ENCODE assay signal across 8 cellular contexts in the genomic region with DNA sequence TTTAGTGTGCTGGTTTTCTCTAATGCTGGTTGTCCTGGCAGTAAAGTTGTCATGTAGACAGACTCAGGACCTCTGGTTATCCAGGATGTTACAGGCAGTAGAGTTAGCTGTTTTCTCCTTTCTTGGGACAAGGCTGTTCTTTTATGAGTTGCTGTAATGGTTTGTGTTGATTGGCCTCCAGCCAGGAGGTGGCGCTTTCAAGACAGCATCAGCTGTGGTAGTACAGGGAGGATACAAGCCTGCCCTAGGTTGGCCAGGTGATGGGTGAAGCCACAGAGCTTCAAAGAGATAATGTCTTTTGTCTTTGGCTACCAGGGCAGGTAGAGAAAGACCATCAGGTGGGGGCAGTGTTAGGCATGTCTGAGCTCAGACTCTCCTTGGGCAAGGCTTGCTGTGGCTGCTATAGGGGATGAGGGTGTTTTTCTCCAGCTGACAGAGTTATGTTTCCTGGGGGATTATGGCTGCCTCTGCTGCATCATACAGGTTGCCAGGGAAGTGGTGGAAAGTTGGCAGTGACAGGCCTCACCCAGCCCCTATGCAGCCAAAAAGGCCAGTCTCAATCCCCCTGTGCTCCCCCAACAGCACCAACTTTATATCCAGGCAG.
DNase-seq lines count a peak whose midpoint lies in the region; ATAC-seq and TF ChIP-seq lines count a peak whose summit lies in the region.

No MANE protein-coding gene starts in this region.

- H3K4me3 ChIP-seq in NB4 (ENCODE audit: low read depth, low read length) = no peak overlapping the region

- peak; percentile 71 for ATAC-seq in GM18502 (IDR thresholded peaks at IDR 0.05; ENCODE audit: poor library complexity, unreplicated experiment)
- ATAC-seq in GM19455 (IDR thresholded peaks at IDR 0.05; ENCODE audit: unreplicated experiment) = no peak

- DNase-seq in NB4 (ENCODE audit: low read depth) = peak; percentile 38
- peak; percentile 72 for DNase-seq in activated T-cell treated with anti-CD3 and anti-CD28 coated beads, Interleukin-2, amount 50 U/mL, for 24 hours
- peak in 2 of 3 donors; percentile 19 to 24 for DNase-seq in immature natural killer cell
- peak; percentile 54 for DNase-seq in ureter (ENCODE audit: low spot score)
- DNase-seq in NCI-H1105 (lab: John Stamatoyannopoulos, UW) = no peak
- no peak for DNase-seq in HPDE6-E6E7 (ENCODE audit: extremely low spot score)

- peak overlapping the region; percentile 58 for H3K27ac Mint-ChIP-seq in activated T-cell treated with anti-CD3 and anti-CD28 coated beads, Interleukin-2, amount 50 U/mL, for 24 hours
- H3K27ac Mint-ChIP-seq in immature natural killer cell = no peak overlapping the region

- no peak for TF ChIP-seq POLR2A in NB4 (IDR thresholded peaks at IDR 0.05; ENCODE audit: extremely low read depth, insufficient read length)

- TF ChIP-seq CTCF in NB4 (IDR thresholded peaks at IDR 0.05; ENCODE audit: low read depth, low read length) = no peak

- peaks cover 2% of the 10 kb centered on the region for H3K9me3 Mint-ChIP-seq in activated T-cell treated with anti-CD3 and anti-CD28 coated beads, Interleukin-2, amount 50 U/mL, for 24 hours
- peaks cover 0 to 5% (median 0%) of the 10 kb centered on the region in 6 donors for H3K9me3 Mint-ChIP-seq in immature natural killer cell

- H3K27me3 Mint-ChIP-seq in activated T-cell treated with anti-CD3 and anti-CD28 coated beads, Interleukin-2, amount 50 U/mL, for 24 hours = no peaks in the 10 kb centered on the region
- peaks cover 2 to 3% (median 2%) of the 10 kb centered on the region in 3 donors for H3K27me3 Mint-ChIP-seq in immature natural killer cell (ENCODE audit: low read depth in 3 of 3)

- H3K4me3 Mint-ChIP-seq in activated T-cell treated with anti-CD3 and anti-CD28 coated beads, Interleukin-2, amount 50 U/mL, for 24 hours = no peak overlapping the region
- H3K4me3 Mint-ChIP-seq in immature natural killer cell = no peak overlapping the region

- no peaks in the 10 kb centered on the region for H3K36me3 Mint-ChIP-seq in activated T-cell treated with anti-CD3 and anti-CD28 coated beads, Interleukin-2, amount 50 U/mL, for 24 hours (ENCODE audit: low read depth)
- H3K36me3 Mint-ChIP-seq in immature natural killer cell = no peaks in the 10 kb centered on the region

- H3K4me1 Mint-ChIP-seq in activated T-cell treated with anti-CD3 and anti-CD28 coated beads, Interleukin-2, amount 50 U/mL, for 24 hours (ENCODE audit: low read depth) = peaks cover 25% of the 10 kb centered on the region
- H3K4me1 Mint-ChIP-seq in immature natural killer cell = no peaks in the 10 kb centered on the region

Comparison
In these comparisons a context has a peak if more than half of its experiments do, and no peak if none do; other contexts are left out.
1. DNase-seq: peak in NB4 (single experiment), activated T-cell treated with anti-CD3 and anti-CD28 coated beads, Interleukin-2, amount 50 U/mL, for 24 hours (single experiment), immature natural killer cell (2 of 3) and ureter (single experiment); none in NCI-H1105 (single experiment) and HPDE6-E6E7 (single experiment).